23 cellular contexts compared by ENCODE assay signal in genomic region chrX:2471641-2472040, GRCh38.
"Had no signal": no experiment of that assay in that cellular context is flagged by ENCODE, and none has a peak within 500 bp of the region (broad histone marks: within the 10 kb centered on the region; RNA-seq: fewer than 3 reads in every experiment).

No MANE protein-coding gene starts in this region.

- DNase-seq: colonic mucosa; dermis blood vessel endothelial cell; effector CD4-positive, alpha-beta T cell; effector memory CD4-positive, alpha-beta T cell; foreskin fibroblast; foreskin melanocyte; gastrocnemius medialis; glutamatergic neuron; heart right ventricle; hypothalamus; immature natural killer cell; kidney; kidney glomerular epithelial cell; left colon; left ventricle myocardium superior; mesenchymal stem cell; naive B cell had no signal

- H3K27me3 ChIP-seq: colonic mucosa, dorsolateral prefrontal cortex, esophagus muscularis mucosa, gastrocnemius medialis, heart right ventricle had no signal

- H3K27ac ChIP-seq: colonic mucosa, dorsolateral prefrontal cortex, esophagus muscularis mucosa, heart right ventricle, lower lobe of right lung had no signal

- H3K36me3 ChIP-seq: colonic mucosa, esophagus muscularis mucosa, gastrocnemius medialis, heart right ventricle, lower lobe of right lung had no signal

- H3K27ac Mint-ChIP-seq: immature natural killer cell, mesothelial cell of epicardium had no signal

- H3K9me3 ChIP-seq: colonic mucosa, esophagus muscularis mucosa, gastrocnemius medialis, heart right ventricle, lower lobe of right lung had no signal

- H3K4me1 ChIP-seq: colonic mucosa, esophagus muscularis mucosa, lower lobe of right lung had no signal

- H3K9me3 Mint-ChIP-seq: immature natural killer cell had no signal

- H3K4me3 Mint-ChIP-seq: immature natural killer cell, mesothelial cell of epicardium, naive B cell had no signal

- H3K4me3 ChIP-seq: colonic mucosa, dorsolateral prefrontal cortex, esophagus muscularis mucosa, gastrocnemius medialis, heart right ventricle, lower lobe of right lung had no signal

- FAIRE-seq: endothelial cell of umbilical vein, kidney had no signal

- ATAC-seq: gastrocnemius medialis, heart right ventricle, left colon, left lobe of liver, left ventricle myocardium superior, lower lobe of right lung had no signal

- H3K27me3 Mint-ChIP-seq: naive B cell had no signal
